In genomic region chr3:47282424-47283192, GRCh38 we compare ENCODE assay signal across 1 cellular context.
TF ChIP-seq lines count a peak whose summit lies in the region.

A gene with protein sequence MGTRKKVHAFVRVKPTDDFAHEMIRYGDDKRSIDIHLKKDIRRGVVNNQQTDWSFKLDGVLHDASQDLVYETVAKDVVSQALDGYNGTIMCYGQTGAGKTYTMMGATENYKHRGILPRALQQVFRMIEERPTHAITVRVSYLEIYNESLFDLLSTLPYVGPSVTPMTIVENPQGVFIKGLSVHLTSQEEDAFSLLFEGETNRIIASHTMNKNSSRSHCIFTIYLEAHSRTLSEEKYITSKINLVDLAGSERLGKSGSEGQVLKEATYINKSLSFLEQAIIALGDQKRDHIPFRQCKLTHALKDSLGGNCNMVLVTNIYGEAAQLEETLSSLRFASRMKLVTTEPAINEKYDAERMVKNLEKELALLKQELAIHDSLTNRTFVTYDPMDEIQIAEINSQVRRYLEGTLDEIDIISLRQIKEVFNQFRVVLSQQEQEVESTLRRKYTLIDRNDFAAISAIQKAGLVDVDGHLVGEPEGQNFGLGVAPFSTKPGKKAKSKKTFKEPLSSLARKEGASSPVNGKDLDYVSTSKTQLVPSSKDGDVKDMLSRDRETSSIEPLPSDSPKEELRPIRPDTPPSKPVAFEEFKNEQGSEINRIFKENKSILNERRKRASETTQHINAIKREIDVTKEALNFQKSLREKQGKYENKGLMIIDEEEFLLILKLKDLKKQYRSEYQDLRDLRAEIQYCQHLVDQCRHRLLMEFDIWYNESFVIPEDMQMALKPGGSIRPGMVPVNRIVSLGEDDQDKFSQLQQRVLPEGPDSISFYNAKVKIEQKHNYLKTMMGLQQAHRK (minus strand): TSS chr3:47282799. CDS start chr3:47277374, 5,425 bp downstream.
KLHL18 (plus strand) TSS chr3:47282944; CDS start chr3:47282966, 22 bp downstream.

TF ChIP-seq in GM12878, 131 proteins besides CTCF, POLR2A, EP300 and RAD21 (continued from another document):
- TF ChIP-seq ZBTB4 (CRISPR knock-in tag; IDR thresholded peaks at IDR 0.05) (no peak), GABPA (IDR thresholded peaks at IDR 0.05; ENCODE audit: low read depth) (peak; percentile 95), HDAC6 (IDR thresholded peaks at IDR 0.05; ENCODE audit: unreplicated experiment) (no peak), NFXL1 (IDR thresholded peaks at IDR 0.05; ENCODE audit: borderline replicate concordance) (no peak), IKZF2 (IDR thresholded peaks at IDR 0.05) (peak; percentile 54 to 58), E2F4 (IDR thresholded peaks at IDR 0.05; ENCODE audit: low read depth, low read length) (no peak), NFYA (IDR thresholded peaks at IDR 0.05; ENCODE audit: borderline replicate concordance, low read depth, low read length) (no peak), CREM (IDR thresholded peaks at IDR 0.05; ENCODE audit: low read depth) (peak; percentile 95), NRF1 (conservative IDR thresholded peaks at IDR 0.05; ENCODE audit: low read depth, low read length) (peak; percentile 56), CBFB (IDR thresholded peaks at IDR 0.05; ENCODE audit: low read depth) (no peak; the same call in 1 of the 2 replicates), JUNB (IDR thresholded peaks at IDR 0.05) (no peak), ASH2L (IDR thresholded peaks at IDR 0.05; ENCODE audit: borderline replicate concordance, low read depth) (no peak), HCFC1 (IDR thresholded peaks at IDR 0.05; ENCODE audit: low read length) (peak; percentile 65), MXI1 (IDR thresholded peaks at IDR 0.05; ENCODE audit: low read depth, low read length) (peak; percentile 100)
